Comparison of ENCODE assay signal across 8 cellular contexts in genomic region chr7:90595341-90595800, GRCh38.
DNase-seq lines count a peak whose midpoint lies in the region; ATAC-seq and TF ChIP-seq lines count a peak whose summit lies in the region.

No MANE protein-coding gene starts in this region.

- H3K4me1 ChIP-seq in ES-I3 (ENCODE audit: insufficient read depth, low read length): no peaks in the 10 kb centered on the region; the same call in 1 of the 2 replicates
- H3K4me1 ChIP-seq in adipocyte (ENCODE audit: control insufficient read depth, insufficient read depth, low read length): peaks cover 46% of the 10 kb centered on the region
- H3K4me1 ChIP-seq in tibial artery: peaks cover 0 to 45% (median 6%) of the 10 kb centered on the region in 4 donors

- peaks cover 2% of the 10 kb centered on the region; the same call in 1 of the 2 replicates for H3K9me3 ChIP-seq in ES-I3 (ENCODE audit: control insufficient read depth, insufficient read depth, low read length)
- no peaks in the 10 kb centered on the region for H3K9me3 ChIP-seq in adipocyte (ENCODE audit: control insufficient read depth, low read length)
- H3K9me3 ChIP-seq in tibial artery: no peaks in the 10 kb centered on the region

- H3K27ac ChIP-seq in layer of hippocampus (ENCODE audit: low read depth, low read length) (peak overlapping the region; percentile 43), tibial artery (peak overlapping the region; percentile 91 to 95)

- intact Hi-C loops in tibial artery (cut with DNase I; ENCODE audit: low total_unique reads): loop anchor here (10.0 kb wide), 1 partner anchor 669 kb away; the partner anchor contains the start of gene FZD1

- H3K27me3 ChIP-seq in adipocyte (replicated peaks; ENCODE audit: control insufficient read depth, insufficient read depth, low read length) (no peaks in the 10 kb centered on the region), layer of hippocampus (ENCODE audit: control insufficient read depth, insufficient read depth, low read length) (no peaks in the 10 kb centered on the region), tibial artery (no peaks in the 10 kb centered on the region)

- no peak for TF ChIP-seq CTCF in tibial artery (IDR thresholded peaks at IDR 0.05)

- DNase-seq in adipocyte (ENCODE audit: low read depth) (no peak), tibial artery (no peak), GM19240 (ENCODE audit: insufficient read length, low spot score) (no peak), MV-4-11 (lab: John Stamatoyannopoulos, UW) (no peak), NCI-H82 treated with DMSO at 0.1 percent for 48 hours (lab: John Stamatoyannopoulos, UW; ENCODE audit: unreplicated experiment) (no peak)

- H3K36me3 ChIP-seq in ES-I3 (ENCODE audit: insufficient read depth, low read length) (no peaks in the 10 kb centered on the region), adipocyte (ENCODE audit: control insufficient read depth, insufficient read depth, low read length, severe bottlenecking) (no peaks in the 10 kb centered on the region), tibial artery (no peaks in the 10 kb centered on the region)

- peak overlapping the region; percentile 89 for H3K4me3 ChIP-seq in adipocyte (ENCODE audit: low read length)
- H3K4me3 ChIP-seq in tibial artery: peak overlapping the region; percentile 67 to 91

- H3K9ac ChIP-seq in ES-I3 (ENCODE audit: low read depth, low read length) (peak overlapping the region; percentile 69), adipocyte (ENCODE audit: low read length) (peak overlapping the region; percentile 86)

- ATAC-seq in HG02642 (IDR thresholded peaks at IDR 0.05; ENCODE audit: poor library complexity, unreplicated experiment): peak; percentile 15
